In genomic region chr17:6402258-6402657, GRCh38 we compare ENCODE assay signal across 1 cellular context.
TF ChIP-seq lines count a peak whose summit lies in the region.

No MANE protein-coding gene starts in this region.

TF ChIP-seq in SK-N-SH, 30 proteins besides CTCF, POLR2A, EP300 and RAD21:
- TF ChIP-seq FOSL2 (IDR thresholded peaks at IDR 0.05; ENCODE audit: borderline replicate concordance, low read depth) (peak; percentile 53; the same call in 1 of the 2 replicates), JUND (IDR thresholded peaks at IDR 0.05) (peak; percentile 77), USF1 (IDR thresholded peaks at IDR 0.05; ENCODE audit: borderline replicate concordance, low read depth) (no peak), TCF12 (IDR thresholded peaks at IDR 0.05) (peak; percentile 95), PBX3 (IDR thresholded peaks at IDR 0.05) (peak; percentile 83), ELF1 (IDR thresholded peaks at IDR 0.05) (no peak), GABPA (IDR thresholded peaks at IDR 0.05; ENCODE audit: low read depth) (no peak), NRF1 (IDR thresholded peaks at IDR 0.05; ENCODE audit: low read depth, low read length) (no peak), RXRA (IDR thresholded peaks at IDR 0.05; ENCODE audit: borderline replicate concordance, low read depth) (no peak), REST (IDR thresholded peaks at IDR 0.05; ENCODE audit: low read depth, low read length) (no peak), TEAD4 (IDR thresholded peaks at IDR 0.05; ENCODE audit: borderline replicate concordance, insufficient read depth) (0 out of 2 replicates have a peak, but pooled peaks have one; percentile 25), GATA2 (CRISPR knock-in tag; IDR thresholded peaks at IDR 0.05) (no peak), SMC3 (IDR thresholded peaks at IDR 0.05; ENCODE audit: low read depth, low read length) (no peak), POLR2AphosphoS5 (IDR thresholded peaks at IDR 0.05; ENCODE audit: low read depth, low read length) (peak; percentile 81; the same call in 1 of the 2 replicates), MAX (IDR thresholded peaks at IDR 0.05; ENCODE audit: low read depth) (no peak), RFX5 (IDR thresholded peaks at IDR 0.05; ENCODE audit: low read length) (no peak), FOXJ3 (CRISPR knock-in tag; IDR thresholded peaks at IDR 0.05) (no peak), MEF2A (IDR thresholded peaks at IDR 0.05; ENCODE audit: borderline replicate concordance, low read depth) (no peak), CHD2 (IDR thresholded peaks at IDR 0.05; ENCODE audit: low read length, partially characterized antibody) (no peak), FOXM1 (IDR thresholded peaks at IDR 0.05; ENCODE audit: low read depth) (no peak), MXI1 (IDR thresholded peaks at IDR 0.05; ENCODE audit: low read depth, low read length) (no peak), YY1 (IDR thresholded peaks at IDR 0.05; ENCODE audit: low read depth) (no peak), TAF1 (IDR thresholded peaks at IDR 0.05; ENCODE audit: borderline replicate concordance, low read depth, low read length) (no peak)
